Comparison of ENCODE assay signal across 8 cellular contexts in genomic region chr19:15177269-15178116, GRCh38. TPM values are rescaled to one million over a fixed set of nuclear protein-coding genes. Genes with fewer than 3 reads are reported as not detected.
DNase-seq lines count a peak whose midpoint lies in the region; ATAC-seq, FAIRE-seq and TF ChIP-seq lines count a peak whose summit lies in the region.

No MANE protein-coding gene starts in this region.

- no peak overlapping the region for H2BK12ac ChIP-seq in neuronal stem cell (ENCODE audit: low read length)

- intact Hi-C loops in stomach (cut with DNase I; ENCODE audit: low total_unique reads): loop anchor here (5.0 kb wide), 1 partner anchor 380 kb away; no protein-coding TSS in a partner anchor

- H2BK120ac ChIP-seq in neuronal stem cell (ENCODE audit: low read depth, low read length): no peak overlapping the region

- TF ChIP-seq EP300 in stomach (IDR thresholded peaks at IDR 0.05): no peak

- H3K14ac ChIP-seq in neuronal stem cell (ENCODE audit: low read length): no peak overlapping the region

- H4K91ac ChIP-seq in neuronal stem cell (ENCODE audit: low read depth, low read length, poor library complexity): no peak overlapping the region

- H3K27ac ChIP-seq in neuronal stem cell (replicated peaks; ENCODE audit: low read length) (no peak overlapping the region), stomach (peak overlapping the region in 1 of 5 donors; percentile 29)

- peak overlapping the region; percentile 59 for H3K4me2 ChIP-seq in neuronal stem cell (ENCODE audit: insufficient read depth, low read length, poor library complexity, severe bottlenecking)

- peaks cover 0 to 5% of the 10 kb centered on the region in 2 donors for H3K9me3 ChIP-seq in neuronal stem cell (replicated peaks in 1 of 2; ENCODE audit: control insufficient read depth in 2 of 2, insufficient read depth in 1 of 2, low read depth in 1 of 2, low read length in 2 of 2)
- H3K9me3 ChIP-seq in stomach: no peaks in the 10 kb centered on the region

- ATAC-seq in GM21786 (IDR thresholded peaks at IDR 0.05; ENCODE audit: unreplicated experiment): no peak

- H3K27me3 ChIP-seq in neuronal stem cell (ENCODE audit: control insufficient read depth in 3 of 3, insufficient read depth in 3 of 3, low read depth in 1 of 3, low read length in 3 of 3) (no peaks in the 10 kb centered on the region), stomach (peaks cover 0 to 16% (median 7%) of the 10 kb centered on the region in 3 donors)

- no peak overlapping the region for H2BK5ac ChIP-seq in neuronal stem cell (ENCODE audit: low read length)

- peak overlapping the region; percentile 33 for H3K18ac ChIP-seq in neuronal stem cell (ENCODE audit: low read length)

- peaks cover 3% of the 10 kb centered on the region for H3K36me3 Mint-ChIP-seq in IgD-negative memory B cell

- no CpG with 5 or more reads among the region's 92 CpGs for WGBS in neuronal stem cell (ENCODE audit: extremely low coverage in 2 of 2, insufficient read length in 2 of 2, insufficient replicate concordance in 1 of 2), 2 donors
- WGBS in stomach, 5 donors: 10 to 20% (median 13%) methylated on average over 56 to 92 of the region's 92 CpGs

- H3K27me3 Mint-ChIP-seq in IgD-negative memory B cell: peaks cover 11% of the 10 kb centered on the region

- H2AFZ ChIP-seq in neuronal stem cell (ENCODE audit: low read length): no peak overlapping the region

- peak overlapping the region; percentile 60 for H3K9ac ChIP-seq in neuronal stem cell (ENCODE audit: low read depth, low read length, poor library complexity)

- no peak overlapping the region for H3K23ac ChIP-seq in neuronal stem cell (ENCODE audit: low read depth, low read length, poor library complexity)

- H3K79me1 ChIP-seq in neuronal stem cell (ENCODE audit: low read depth, low read length): peaks cover 9% of the 10 kb centered on the region

- no peak overlapping the region for H2AK5ac ChIP-seq in neuronal stem cell (ENCODE audit: low read depth, low read length)

- H3K4me3 ChIP-seq in neuronal stem cell (ENCODE audit: low read length in 2 of 2): peak overlapping the region in 1 of 2 donors; percentile 48
- peak overlapping the region; percentile 11 to 37 (median 34) for H3K4me3 ChIP-seq in stomach

- H3K4ac ChIP-seq in neuronal stem cell (ENCODE audit: low read length): no peak overlapping the region

- H3K4me1 ChIP-seq in neuronal stem cell (ENCODE audit: control insufficient read depth in 2 of 2, insufficient read depth in 1 of 2, low read depth in 1 of 2, low read length in 2 of 2): peaks cover 0 to 4% of the 10 kb centered on the region in 2 donors
- H3K4me1 ChIP-seq in stomach: peaks cover 8 to 15% (median 9%) of the 10 kb centered on the region in 4 donors

- DNase-seq in RCC 7860 (ENCODE audit: low spot score) (peak; percentile 58), fibroblast of the conjunctiva (ENCODE audit: low read depth) (peak; percentile 42), neuronal stem cell (ENCODE audit: low spot score) (peak; percentile 80), stomach (peak; percentile 88)
- DNase-seq in activated T-helper 1 cell treated with anti-CD3 and anti-CD28 coated beads, Interleukin-2, amount 50 U/mL, for 16 hours (ENCODE audit: low read depth in 1 of 2, low spot score in 1 of 2): peak; percentile 69 to 72

- H3K4me3 Mint-ChIP-seq in IgD-negative memory B cell: peak overlapping the region in 3 of 4 donors; percentile 30 to 81 (median 53)

- no peak overlapping the region for H3K27ac Mint-ChIP-seq in IgD-negative memory B cell

- no peak overlapping the region for H4K8ac ChIP-seq in neuronal stem cell (ENCODE audit: low read depth, low read length)

- H3K36me3 ChIP-seq in neuronal stem cell (replicated peaks in 1 of 2; ENCODE audit: control insufficient read depth in 2 of 2, insufficient read depth in 2 of 2, low read length in 2 of 2): peaks cover 61 to 91% of the 10 kb centered on the region in 2 donors
- peaks cover 0 to 5% (median 2%) of the 10 kb centered on the region in 4 donors for H3K36me3 ChIP-seq in stomach

- TF ChIP-seq CTCF in GM12873 (IDR thresholded peaks at IDR 0.05; ENCODE audit: insufficient read depth, low read depth, low read length, missing control alignments) (peak; percentile 94), stomach (IDR thresholded peaks at IDR 0.05) (peak in 6 of 7 experiments; percentile 38 to 100 (median 96))

- no peak overlapping the region for H2BK15ac ChIP-seq in neuronal stem cell (ENCODE audit: low read length)

- peaks cover 0 to 5% (median 4%) of the 10 kb centered on the region in 3 donors for H3K4me1 Mint-ChIP-seq in IgD-negative memory B cell

- TF ChIP-seq POLR2A in stomach (IDR thresholded peaks at IDR 0.05): no peak

- H3K9me3 Mint-ChIP-seq in IgD-negative memory B cell: no peaks in the 10 kb centered on the region

- no peak for FAIRE-seq in RCC 7860 (lab: Jason Lieb, UNC)

RNA-seq across cellular contexts. Expression of gene NOTCH3, which starts 23.3 kb away (rescaled TPM):
- not detected for polyA plus RNA-seq in IgD-negative memory B cell
- 33.0 TPM for polyA plus RNA-seq in neuronal stem cell (2013, experiment 1 of 2)
- 33.5 TPM for polyA plus RNA-seq in neuronal stem cell (2013, experiment 2 of 2)
- total RNA-seq in stomach: 10 to 100 TPM; 22.5 to 54.5 (median 24.4) TPM
- polyA plus RNA-seq in stomach: 10 to 100 TPM in 1 of 3 donors, 1 to 10 TPM in 2; 1.2 to 12.6 (median 2.2) TPM

RNA-seq across cellular contexts. Expression of gene EPHX3, which starts 54.8 kb away (rescaled TPM):
- not detected for polyA plus RNA-seq in IgD-negative memory B cell
- 1.1 TPM for polyA plus RNA-seq in neuronal stem cell (2013, experiment 1 of 2)
- 1.1 TPM for polyA plus RNA-seq in neuronal stem cell (2013, experiment 2 of 2)
- 1 to 10 TPM in 2 of 5 donors, not detected in 3; 1.1 to 4.2 TPM for total RNA-seq in stomach
- 10 to 100 TPM in 1 of 3 donors, under 1 TPM in 1, not detected in 1; 0.31 to 12.8 TPM for polyA plus RNA-seq in stomach
